In genomic region chr7:29873644-29874294, GRCh38 we compare ENCODE assay signal across 26 cellular contexts.
"Had no signal": no experiment of that assay in that cellular context is flagged by ENCODE, and none has a peak within 500 bp of the region (broad histone marks: within the 10 kb centered on the region; RNA-seq: fewer than 3 reads in every experiment).

No MANE protein-coding gene starts in this region.

- H3K4me3 ChIP-seq: left lung, lung, mucosa of descending colon, ovary, skin epidermis, stomach, testis, thyroid gland, transverse colon, upper lobe of left lung had no signal

- H3K9me3 ChIP-seq: left lung, mucosa of descending colon, ovary, stomach, testis, thyroid gland, transverse colon, upper lobe of left lung had no signal

- H3K4me1 ChIP-seq: left lung, stomach, testis, thyroid gland, transverse colon, upper lobe of left lung had no signal

- H3K27ac ChIP-seq: left lung, ovary, skin epidermis, stomach, thyroid gland, transverse colon, upper lobe of left lung had no signal

- DNase-seq: hippocampal formation; kidney glomerular epithelial cell; left cardiac atrium; left lung; midbrain; mucosa of descending colon; naive thymus-derived CD4-positive, alpha-beta T cell; ovary; retina; right cardiac atrium; stimulated activated CD4-positive, alpha-beta T cell treated with anti-CD3 and anti-CD28 coated beads, Interleukin-12 subunit alpha, Interleukin-12 subunit beta, amount 100 ng/mL, for 4 hours; stimulated activated CD4-positive, alpha-beta T cell treated with anti-CD3 and anti-CD28 coated beads, Interleukin-15, amount 100 ng/mL, for 24 hours; stimulated activated CD4-positive, alpha-beta T cell treated with anti-CD3 and anti-CD28 coated beads, Interleukin-2, amount 100 ng/mL, for 24 hours; stimulated activated CD4-positive, alpha-beta T cell treated with anti-CD3 and anti-CD28 coated beads, Interleukin-4, amount 100 ng/mL, for 1 hour; stimulated activated naive B cell treated with anti-CD40 and anti-IgM and Interleukin-4, amounts not matched to agents 10 μg/mL and 1 μg/mL and 100 μg/mL, for 72 hours; stimulated activated naive CD8-positive, alpha-beta T cell treated with anti-CD3 and anti-CD28 coated beads, Interleukin-15, Interleukin-2, amounts not matched to agents 100 U/mL and 50 U/mL, for 24 hours; stomach; testis; thyroid gland; transverse colon; upper lobe of left lung had no signal

- H3K36me3 ChIP-seq: left lung, ovary, stomach, thyroid gland, transverse colon, upper lobe of left lung had no signal

- H3K27me3 ChIP-seq: ovary, stomach, testis, thyroid gland, transverse colon, upper lobe of left lung had no signal

- FAIRE-seq: keratinocyte had no signal

- ATAC-seq: left cardiac atrium; left lung; mucosa of descending colon; naive thymus-derived CD4-positive, alpha-beta T cell; natural killer cell treated with Interleukin-12 subunit alpha and Interleukin-12 subunit beta and Interleukin-15 and Interleukin-18, amount 100 ng/mL, for 72 hours; right cardiac atrium; sciatic nerve; stimulated activated naive B cell treated with anti-CD40 and anti-IgM and Interleukin-4, amounts not matched to agents 10 μg/mL and 1 μg/mL and 100 μg/mL, for 72 hours; stimulated activated naive CD8-positive, alpha-beta T cell treated with anti-CD3 and anti-CD28 coated beads, Interleukin-15, Interleukin-2, amounts not matched to agents 100 U/mL and 50 U/mL, for 24 hours had no signal
